8 cellular contexts compared by ENCODE assay signal in genomic region chr1:202805886-202806511, GRCh38. TPM values are rescaled to one million over a fixed set of nuclear protein-coding genes. Genes with fewer than 3 reads are reported as not detected.
A peak's percentile ranks its signal among the peaks of the same experiment; 100 is the strongest.
DNase-seq lines count a peak whose midpoint lies in the region; ATAC-seq, FAIRE-seq and TF ChIP-seq lines count a peak whose summit lies in the region.

No MANE protein-coding gene starts in this region.

- POLR2A ChIA-PET in H1 (lab: Charles Lee; ENCODE audit: partially characterized antibody): interaction anchor here (0.7 to 2.2 kb wide), 10 partner anchors 9 to 55 kb away, joined by 3 to 12 read pairs (median 5); no protein-coding TSS in a partner anchor

- peak overlapping the region; percentile 64 for H3K27ac ChIP-seq in H1 (ENCODE audit: low read depth, low read length)
- H3K27ac ChIP-seq in neural progenitor cell: peak overlapping the region; percentile 74

- H3K36me3 Mint-ChIP-seq in neural progenitor cell: peaks cover 14% of the 10 kb centered on the region

- no peak overlapping the region for H3K4ac ChIP-seq in H1 (replicated peaks; ENCODE audit: insufficient read length, low read depth, low read length)

- no peak overlapping the region for H2AK5ac ChIP-seq in H1 (ENCODE audit: low read depth, low read length)

- TF ChIP-seq EP300 in H1 (IDR thresholded peaks at IDR 0.05; ENCODE audit: borderline replicate concordance in 1 of 2, low read depth in 2 of 2, low read length in 2 of 2): no peak

- H3K9me3 ChIP-seq in H1 (ENCODE audit: insufficient read depth in 2 of 2, low read depth in 1 of 2, low read length in 1 of 2) (no peaks in the 10 kb centered on the region), neural progenitor cell (ENCODE audit: low read depth) (no peaks in the 10 kb centered on the region)

- ATAC-seq in GM21723 (IDR thresholded peaks at IDR 0.05; ENCODE audit: unreplicated experiment) (no peak), HG02981 (IDR thresholded peaks at IDR 0.05; ENCODE audit: unreplicated experiment) (no peak)

- CTCF ChIA-PET in H1 (lab: Charles Lee; ENCODE audit: partially characterized antibody): interaction anchor here (0.6 to 1.5 kb wide), 5 partner anchors 10 to 194 kb away, joined by 3 to 6 read pairs (median 3); no protein-coding TSS in a partner anchor

- H4K8ac ChIP-seq in H1 (ENCODE audit: extremely low read depth, insufficient read depth, low read length): no peak overlapping the region

- no peak overlapping the region for H2AFZ ChIP-seq in H1 (ENCODE audit: low read length)
- H2AFZ ChIP-seq in neural progenitor cell (replicated peaks): no peak overlapping the region

- peaks cover 5 to 14% of the 10 kb centered on the region in 2 experiments for H4K20me1 ChIP-seq in H1 (replicated peaks in 1 of 2; ENCODE audit: control insufficient read depth in 1 of 2, insufficient read depth in 2 of 2, low read length in 2 of 2)
- H4K20me1 ChIP-seq in neural progenitor cell (ENCODE audit: low read depth): peaks cover 59% of the 10 kb centered on the region

- H3K14ac ChIP-seq in H1 (ENCODE audit: insufficient read length): no peak overlapping the region

- peak overlapping the region; percentile 97 for H3K27ac Mint-ChIP-seq in neural progenitor cell

- in situ Hi-C loops in SK-MEL-5 (cut with HindIII; ENCODE audit: low pct_unique_long_range_greater_than_20kb, low sequenced_read_pairs): no loop called here

- no peak overlapping the region for H2BK12ac ChIP-seq in H1 (ENCODE audit: low read depth, low read length)

- no peak for FAIRE-seq in H1 (lab: Jason Lieb, UNC)

- H3K9ac ChIP-seq in H1 (replicated peaks in 1 of 4; ENCODE audit: extremely low read depth in 1 of 4, low read depth in 3 of 4, low read length in 3 of 4): peak overlapping the region; percentile 10 to 84 (median 76); a peak in 6 of 7 replicates
- H3K9ac ChIP-seq in neural progenitor cell: peak overlapping the region; percentile 94

- H3K4me2 ChIP-seq in H1 (ENCODE audit: insufficient read depth in 1 of 2, low read depth in 2 of 2, low read length in 2 of 2): peak overlapping the region; percentile 52 to 70
- peak overlapping the region; percentile 98 for H3K4me2 ChIP-seq in neural progenitor cell

- peaks cover 37% of the 10 kb centered on the region for H3K4me1 Mint-ChIP-seq in neural progenitor cell

- no peak overlapping the region for H3K23ac ChIP-seq in H1 (ENCODE audit: insufficient read length)

- H3K27me3 Mint-ChIP-seq in neural progenitor cell (ENCODE audit: insufficient read depth, low read depth): peaks cover 9% of the 10 kb centered on the region

- H2BK120ac ChIP-seq in H1 (replicated peaks; ENCODE audit: low read depth, low read length): no peak overlapping the region

- H3K4me3 ChIP-seq in H1 (ENCODE audit: extremely low read depth in 1 of 4, insufficient read depth in 2 of 4, low read depth in 3 of 4, low read length in 4 of 4) (peak overlapping the region; percentile 86 to 96 (median 89)), neural progenitor cell (peak overlapping the region; percentile 96)

- peaks cover 23% of the 10 kb centered on the region for H3F3A ChIP-seq in neural progenitor cell (ENCODE audit: low read depth)

- H3K36me3 ChIP-seq in H1 (ENCODE audit: control insufficient read depth in 2 of 4, insufficient read depth in 4 of 4, low read length in 3 of 4) (no peaks in the 10 kb centered on the region), neural progenitor cell (peaks cover 3% of the 10 kb centered on the region)

- peak; percentile 34 for DNase-seq in NCI-H1105 treated with DMSO at 0.1 percent for 48 hours (lab: John Stamatoyannopoulos, UW)
- no peak for DNase-seq in NCI-H1105 (lab: John Stamatoyannopoulos, UW)
- DNase-seq in SK-MEL-5 (ENCODE audit: low read depth, low spot score): peak; percentile 34
- DNase-seq in H1 (ENCODE audit: low read depth in 1 of 2, low spot score in 2 of 2): no peak
- DNase-seq in neural progenitor cell (ENCODE audit: low spot score): no peak
- DNase-seq in NCI-H1694 treated with DMSO at 0.1 percent for 48 hours (lab: John Stamatoyannopoulos, UW): no peak

- TF ChIP-seq POLR2A in H1 (IDR thresholded peaks at IDR 0.05; ENCODE audit: control extremely low read depth in 1 of 2, low read depth in 2 of 2, low read length in 2 of 2): peak in 1 of 2 experiments; percentile 19; a peak in 1 of 3 replicates

- no peak overlapping the region for H3K18ac ChIP-seq in H1 (ENCODE audit: extremely low read depth, low read length)

- H3K23me2 ChIP-seq in H1 (ENCODE audit: low read depth, low read length): peaks cover 5% of the 10 kb centered on the region

- TF ChIP-seq CTCF in H1 (IDR thresholded peaks at IDR 0.05; ENCODE audit: control extremely low read depth in 1 of 3, insufficient read depth in 1 of 3, low read depth in 1 of 3, low read length in 3 of 3) (no peak), neural progenitor cell (IDR thresholded peaks at IDR 0.05) (no peak)

- H4K5ac ChIP-seq in H1 (ENCODE audit: insufficient read length, low read depth, low read length): no peak overlapping the region

- H2BK20ac ChIP-seq in H1 (ENCODE audit: low read length): no peak overlapping the region

- TF ChIP-seq RAD21 in H1 (IDR thresholded peaks at IDR 0.05 in 1 of 2, conservative IDR thresholded peaks at IDR 0.05 in 1 of 2; ENCODE audit: low read depth in 2 of 2, low read length in 2 of 2): no peak

- H3K4me1 ChIP-seq in H1 (replicated peaks in 1 of 4; ENCODE audit: control insufficient read depth in 3 of 4, insufficient read depth in 4 of 4, low read length in 3 of 4): peaks cover 3 to 11% (median 6%) of the 10 kb centered on the region in 4 experiments; a peak in 6 of 7 replicates
- peaks cover 54% of the 10 kb centered on the region for H3K4me1 ChIP-seq in neural progenitor cell

- WGBS in H1 (ENCODE audit: extremely low coverage in 1 of 2, insufficient coverage in 1 of 2, insufficient read length in 1 of 2, insufficient replicate concordance in 2 of 2, low coverage in 1 of 2, low lambda C conversion rate in 2 of 2, missing lambda C conversion rate in 1 of 2), 2 experiments: 23% methylated on average over 3 of the region's 3 CpGs; no CpG with 5 or more reads in 1 of the 2 experiments

- H2BK5ac ChIP-seq in H1 (ENCODE audit: low read depth, low read length): no peak overlapping the region

- H4K91ac ChIP-seq in H1 (replicated peaks; ENCODE audit: insufficient read length, low read length): no peak overlapping the region

- H2BK15ac ChIP-seq in H1 (ENCODE audit: low read length): no peak overlapping the region

- peaks cover 0 to 5% (median 0%) of the 10 kb centered on the region in 4 experiments; a peak in 2 of 7 replicates for H3K27me3 ChIP-seq in H1 (replicated peaks in 1 of 4; ENCODE audit: control insufficient read depth in 3 of 4, extremely low read depth in 1 of 4, insufficient read depth in 3 of 4, low read length in 3 of 4)
- peaks cover 14% of the 10 kb centered on the region for H3K27me3 ChIP-seq in neural progenitor cell

- no peaks in the 10 kb centered on the region for H3K79me1 ChIP-seq in H1 (ENCODE audit: low read depth, low read length)

- H3K56ac ChIP-seq in H1 (replicated peaks; ENCODE audit: insufficient read length, low read depth, low read length): no peak overlapping the region

- H3K79me2 ChIP-seq in H1 (ENCODE audit: control insufficient read depth in 1 of 2, insufficient read depth in 2 of 2, low read length in 2 of 2) (peaks cover 52 to 81% of the 10 kb centered on the region in 2 experiments), neural progenitor cell (ENCODE audit: low read depth) (peaks cover 84% of the 10 kb centered on the region)

- H3K9me3 Mint-ChIP-seq in neural progenitor cell: no peaks in the 10 kb centered on the region

- peak overlapping the region; percentile 88 for H3K4me3 Mint-ChIP-seq in neural progenitor cell

TF ChIP-seq in H1, 55 proteins besides CTCF, POLR2A, EP300 and RAD21:
- TF ChIP-seq FOSL1 (IDR thresholded peaks at IDR 0.05; ENCODE audit: insufficient read depth, low read depth, low read length): no peak
- TF ChIP-seq CBX5 (IDR thresholded peaks at IDR 0.05; ENCODE audit: low read depth, low read length): no peak
- TF ChIP-seq MAFK (IDR thresholded peaks at IDR 0.05; ENCODE audit: low read depth, low read length): no peak
- TF ChIP-seq RFX5 (IDR thresholded peaks at IDR 0.05; ENCODE audit: borderline replicate concordance, low read depth, low read length): no peak
- TF ChIP-seq TCF12 (IDR thresholded peaks at IDR 0.05; ENCODE audit: low read depth, low read length): no peak
- TF ChIP-seq YY1 (IDR thresholded peaks at IDR 0.05; ENCODE audit: low read depth, low read length): peak; percentile 88

RNA-seq across cellular contexts. Expression of gene KDM5B, which starts 2.2 kb away (rescaled TPM):
- total RNA-seq in SK-MEL-5 (2014; rRNA removed; shearing (Covaris generic)): 49.8 and 57.3 TPM in 2 replicates
- polyA plus RNA-seq in SK-MEL-5 (2015; cell fraction: cytosol; rRNA removed): 24.2 and 32.4 TPM in 2 replicates
- polyA plus RNA-seq in SK-MEL-5 (2015; cell fraction: nucleus; rRNA removed): 80.5 and 87.4 TPM in 2 replicates
- 210 and 221 TPM in 2 replicates for total RNA-seq in H1 (2021; fragmentation: NEBNext Ultra II Directional; extraction: Animal tissue kit (Norgen Biotek cat#: 25700))
- polyA plus RNA-seq in H1 (2011; rRNA removed): 55.1 and 73.3 TPM in 2 replicates
- 83.3 TPM for polyA plus RNA-seq in H1 (2011; cell fraction: cytosol; rRNA removed)
- 112 TPM for polyA plus RNA-seq in H1 (2011; cell fraction: nucleus; rRNA removed)
- 82.0 to 114 TPM (median 94.0 TPM) in 4 replicates for polyA plus RNA-seq in H1 (2012, experiment 1 of 2)
- 8.3 TPM for polyA plus RNA-seq in H1 (2012, experiment 2 of 2)
- 78.6 TPM for polyA plus RNA-seq in H1 (2013, experiment 1 of 2)
- 70.4 TPM for polyA plus RNA-seq in H1 (2013, experiment 2 of 2)
- 315 and 337 TPM in 2 replicates for polyA minus RNA-seq in H1 (2011; rRNA and poly(A)+ RNA removed)
- polyA minus RNA-seq in H1 (2011; cell fraction: cytosol; rRNA and poly(A)+ RNA removed): 161 TPM
- 405 TPM for polyA minus RNA-seq in H1 (2011; cell fraction: nucleus; rRNA and poly(A)+ RNA removed)
- 219 and 283 TPM in 2 replicates for total RNA-seq in neural progenitor cell (ENCODE audit: low replicate concordance)

RNA-seq across cellular contexts. Expression of gene PCAT6, which starts 4.8 kb away (rescaled TPM):
- 1.2 TPM in 1 of 2 replicates, not detected in the other for total RNA-seq in SK-MEL-5 (2014; rRNA removed; shearing (Covaris generic))
- polyA plus RNA-seq in SK-MEL-5 (2015; cell fraction: cytosol; rRNA removed): 2.7 and 4.0 TPM in 2 replicates
- polyA plus RNA-seq in SK-MEL-5 (2015; cell fraction: nucleus; rRNA removed): 1.8 and 1.9 TPM in 2 replicates
- 4.6 and 6.4 TPM in 2 replicates for total RNA-seq in H1 (2021; fragmentation: NEBNext Ultra II Directional; extraction: Animal tissue kit (Norgen Biotek cat#: 25700))
- polyA plus RNA-seq in H1 (2011; rRNA removed): 14.7 and 27.5 TPM in 2 replicates
- polyA plus RNA-seq in H1 (2011; cell fraction: cytosol; rRNA removed): 10.7 TPM
- polyA plus RNA-seq in H1 (2011; cell fraction: nucleus; rRNA removed): 25.7 TPM
- 12.1 to 14.2 TPM (median 13.3 TPM) in 4 replicates for polyA plus RNA-seq in H1 (2012, experiment 1 of 2)
- polyA plus RNA-seq in H1 (2012, experiment 2 of 2): 9.0 TPM
- 21.2 TPM for polyA plus RNA-seq in H1 (2013, experiment 1 of 2)
- 19.8 TPM for polyA plus RNA-seq in H1 (2013, experiment 2 of 2)
- 1.5 and 3.3 TPM in 2 replicates for polyA minus RNA-seq in H1 (2011; rRNA and poly(A)+ RNA removed)
- 8.1 TPM for polyA minus RNA-seq in H1 (2011; cell fraction: cytosol; rRNA and poly(A)+ RNA removed)
- polyA minus RNA-seq in H1 (2011; cell fraction: nucleus; rRNA and poly(A)+ RNA removed): 14.6 TPM
- total RNA-seq in neural progenitor cell (ENCODE audit: low replicate concordance): 4.2 TPM in 1 of 2 replicates, not detected in the other

Comparison
In these comparisons a context has a peak if more than half of its experiments do, and no peak if none do; other contexts are left out.
1. DNase-seq: peak in NCI-H1105 treated with DMSO at 0.1 percent for 48 hours (single experiment) and SK-MEL-5 (single experiment); none in NCI-H1105 (single experiment), H1 (0 of 2), neural progenitor cell (single experiment) and NCI-H1694 treated with DMSO at 0.1 percent for 48 hours (single experiment).